ENCODE assay signal across 9 cellular contexts in genomic region chr4:186669159-186669720, GRCh38. TPM values are rescaled to one million over a fixed set of nuclear protein-coding genes. Genes with fewer than 3 reads are reported as not detected.
DNase-seq lines count a peak whose midpoint lies in the region; ATAC-seq and TF ChIP-seq lines count a peak whose summit lies in the region.
"Had no signal": no experiment of that assay in that cellular context is flagged by ENCODE, and none has a peak within 500 bp of the region (broad histone marks: within the 10 kb centered on the region; RNA-seq: fewer than 3 reads in every experiment).

No MANE protein-coding gene starts in this region.

- in situ Hi-C loops in G401 (cut with HindIII; ENCODE audit: low sequenced_read_pairs): loop anchor here (5.0 kb wide), 1 partner anchor 43 kb away; no protein-coding TSS in a partner anchor

- no peaks in the 10 kb centered on the region for H3K4me1 Mint-ChIP-seq in CD8-positive, alpha-beta T cell (ENCODE audit: low read depth)

- no peaks in the 10 kb centered on the region for H3K36me3 Mint-ChIP-seq in CD8-positive, alpha-beta T cell

- peaks cover 2% of the 10 kb centered on the region for H3K27me3 Mint-ChIP-seq in CD8-positive, alpha-beta T cell (ENCODE audit: low read depth)
- H3K27me3 Mint-ChIP-seq: stimulated activated naive CD8-positive, alpha-beta T cell treated with anti-CD3 and anti-CD28 coated beads, Interleukin-15, Interleukin-2, amounts not matched to agents 100 ng/mL and 50 ng/mL, for 24 hours had no signal

- no peak overlapping the region for H3K4me3 ChIP-seq in PC-3 (ENCODE audit: low read length)
- H3K4me3 ChIP-seq in fibroblast of lung (replicated peaks in 1 of 4; ENCODE audit: control extremely low read depth in 1 of 4, insufficient read depth in 1 of 4, low read depth in 3 of 4, low read length in 4 of 4): no peak overlapping the region
- H3K4me3 ChIP-seq in osteoblast (ENCODE audit: insufficient read depth, low read length): peak overlapping the region; percentile 36
- H3K4me3 ChIP-seq in CD8-positive, alpha-beta T cell (ENCODE audit: low read depth, low read length): no peak overlapping the region

- peak; percentile 64 for ATAC-seq in PC-3
- no peak for ATAC-seq in CD8-positive, alpha-beta T cell
- ATAC-seq in GM18517 (IDR thresholded peaks at IDR 0.05; ENCODE audit: unreplicated experiment): no peak

- CTCF ChIA-PET in PC-3 (lab: Charles Lee): interaction anchor here (0.8 to 1.2 kb wide), 4 partner anchors 24 to 748 kb away, joined by 3 to 6 read pairs (median 4); no protein-coding TSS in a partner anchor
- CTCF ChIA-PET in CD8-positive, alpha-beta T cell (lab: Charles Lee): no interaction called here

- H3K27ac ChIP-seq in PC-3 (ENCODE audit: low read length) (no peak overlapping the region), fibroblast of lung (ENCODE audit: insufficient read depth, low read length) (peak overlapping the region; percentile 57), osteoblast (ENCODE audit: low read depth, low read length) (peak overlapping the region; percentile 79)
- no peak overlapping the region for H3K27ac ChIP-seq in CD8-positive, alpha-beta T cell (ENCODE audit: low read depth, low read length)

- TF ChIP-seq CTCF in PC-3 (conservative IDR thresholded peaks at IDR 0.05; ENCODE audit: low read depth, low read length) (peak; percentile 65), fibroblast of lung (conservative IDR thresholded peaks at IDR 0.05 in 1 of 2, IDR thresholded peaks at IDR 0.05 in 1 of 2; ENCODE audit: low read depth in 1 of 2, low read length in 2 of 2) (peak; percentile 34 to 58), osteoblast (IDR thresholded peaks at IDR 0.05; ENCODE audit: extremely low read depth, low read depth, low read length) (peak; percentile 56)
- no peak for TF ChIP-seq CTCF in CD8-positive, alpha-beta T cell (IDR thresholded peaks at IDR 0.05)

- H4K20me1 ChIP-seq in PC-3 (ENCODE audit: low read length): peaks cover 6% of the 10 kb centered on the region; the same call in 1 of the 2 replicates
- no peaks in the 10 kb centered on the region for H4K20me1 ChIP-seq in fibroblast of lung (ENCODE audit: control insufficient read depth, extremely low read depth, insufficient read depth, low read length)
- H4K20me1 ChIP-seq in osteoblast (ENCODE audit: insufficient read depth, low read length): peaks cover 22% of the 10 kb centered on the region

- POLR2A ChIA-PET in PC-3 (lab: Charles Lee; ENCODE audit: unreplicated experiment): no interaction called here
- POLR2A ChIA-PET in CD8-positive, alpha-beta T cell (lab: Charles Lee): no interaction called here

- peaks cover 16% of the 10 kb centered on the region for H3K4me1 ChIP-seq in PC-3 (ENCODE audit: insufficient read depth, low read length)
- H3K4me1 ChIP-seq in fibroblast of lung (ENCODE audit: control insufficient read depth, extremely low read depth, insufficient read depth, low read length): peaks cover 8% of the 10 kb centered on the region
- H3K4me1 ChIP-seq in osteoblast (ENCODE audit: insufficient read depth, low read length): peaks cover 13% of the 10 kb centered on the region
- no peaks in the 10 kb centered on the region for H3K4me1 ChIP-seq in CD8-positive, alpha-beta T cell (ENCODE audit: insufficient read depth, low read length)

- H3K9me3 ChIP-seq in PC-3 (ENCODE audit: low read length): no peaks in the 10 kb centered on the region
- no peaks in the 10 kb centered on the region for H3K9me3 ChIP-seq in fibroblast of lung (ENCODE audit: control insufficient read depth, insufficient read depth, low read depth, low read length)
- H3K9me3 ChIP-seq in osteoblast (ENCODE audit: low read depth, low read length): no peaks in the 10 kb centered on the region
- H3K9me3 ChIP-seq in CD8-positive, alpha-beta T cell (ENCODE audit: low read length): no peaks in the 10 kb centered on the region

- H3K9me3 Mint-ChIP-seq in CD8-positive, alpha-beta T cell: no peaks in the 10 kb centered on the region
- H3K9me3 Mint-ChIP-seq: stimulated activated naive CD8-positive, alpha-beta T cell treated with anti-CD3 and anti-CD28 coated beads, Interleukin-15, Interleukin-2, amounts not matched to agents 100 ng/mL and 50 ng/mL, for 24 hours had no signal

- H3K79me2 ChIP-seq in PC-3 (ENCODE audit: low read length) (peaks cover 35% of the 10 kb centered on the region; the same call in 1 of the 2 replicates), fibroblast of lung (ENCODE audit: control insufficient read depth, insufficient read depth, low read length) (peaks cover 42% of the 10 kb centered on the region), osteoblast (ENCODE audit: insufficient read depth, low read length) (peaks cover 87% of the 10 kb centered on the region)

- no peak overlapping the region for H3K4me2 ChIP-seq in PC-3 (ENCODE audit: low read length)
- H3K4me2 ChIP-seq in fibroblast of lung (ENCODE audit: extremely low read depth, insufficient read depth, low read length): peak overlapping the region; percentile 39
- H3K4me2 ChIP-seq in osteoblast (ENCODE audit: insufficient read depth, low read length): peak overlapping the region; percentile 66

- H2AFZ ChIP-seq in PC-3 (ENCODE audit: low read length): no peak overlapping the region
- H2AFZ ChIP-seq in fibroblast of lung (ENCODE audit: low read length): no peak overlapping the region
- peak overlapping the region; percentile 63 for H2AFZ ChIP-seq in osteoblast (ENCODE audit: low read length)

- no peaks in the 10 kb centered on the region for H3K9me2 ChIP-seq in PC-3 (replicated peaks; ENCODE audit: low read length)

- H3K27ac Mint-ChIP-seq in CD8-positive, alpha-beta T cell: no peak overlapping the region
- H3K27ac Mint-ChIP-seq: stimulated activated naive CD8-positive, alpha-beta T cell treated with anti-CD3 and anti-CD28 coated beads, Interleukin-15, Interleukin-2, amounts not matched to agents 100 ng/mL and 50 ng/mL, for 24 hours had no signal

- no peaks in the 10 kb centered on the region for H3K36me3 ChIP-seq in PC-3 (ENCODE audit: low read depth, low read length)
- no peaks in the 10 kb centered on the region for H3K36me3 ChIP-seq in fibroblast of lung (ENCODE audit: control insufficient read depth, insufficient read depth, low read length)
- peaks cover 12% of the 10 kb centered on the region for H3K36me3 ChIP-seq in osteoblast (ENCODE audit: insufficient read depth, low read length)
- H3K36me3 ChIP-seq in CD8-positive, alpha-beta T cell (ENCODE audit: insufficient read depth, low read length): no peaks in the 10 kb centered on the region

- intact Hi-C loops in PC-3 (cut with micrococcal nuclease): loop anchor here (1.0 to 10.0 kb wide), 2 partner anchors 56 to 266 kb away; no protein-coding TSS in a partner anchor
- intact Hi-C loops in CD8-positive, alpha-beta T cell (cut with DNase I, micrococcal nuclease): no loop called here

- H3K9ac ChIP-seq in PC-3 (ENCODE audit: low read length) (no peak overlapping the region), fibroblast of lung (ENCODE audit: insufficient read depth, low read length) (no peak overlapping the region)

- H3K4me3 Mint-ChIP-seq in CD8-positive, alpha-beta T cell: no peak overlapping the region
- H3K4me3 Mint-ChIP-seq: stimulated activated naive CD8-positive, alpha-beta T cell treated with anti-CD3 and anti-CD28 coated beads, Interleukin-15, Interleukin-2, amounts not matched to agents 100 ng/mL and 50 ng/mL, for 24 hours had no signal

- BruUV-seq in PC-3 (replicated peaks; lab: Mats Ljungman, UMichigan): no TSS peak

- peak; percentile 81 for DNase-seq in G401 (ENCODE audit: low spot score)
- DNase-seq in PC-3: peak; percentile 59
- peak; percentile 78 to 81 for DNase-seq in fibroblast of lung (ENCODE audit: low read depth in 2 of 2)
- DNase-seq in osteoblast (ENCODE audit: insufficient read length, low spot score, missing footprints): peak; percentile 59
- DNase-seq in CD8-positive, alpha-beta T cell: no peak
- no peak for DNase-seq in mesenteric fat pad (ENCODE audit: low spot score)
- no peak for DNase-seq in NK-92 (lab: John Stamatoyannopoulos, UW; ENCODE audit: unreplicated experiment)

- H3K27me3 ChIP-seq in PC-3 (ENCODE audit: low read length): no peaks in the 10 kb centered on the region
- H3K27me3 ChIP-seq in fibroblast of lung (ENCODE audit: control insufficient read depth, insufficient read depth, low read length): no peaks in the 10 kb centered on the region
- no peaks in the 10 kb centered on the region for H3K27me3 ChIP-seq in osteoblast (ENCODE audit: insufficient read depth, low read length)
- no peaks in the 10 kb centered on the region for H3K27me3 ChIP-seq in CD8-positive, alpha-beta T cell (ENCODE audit: insufficient read depth, low read length)

- no peaks in the 10 kb centered on the region for H3F3A ChIP-seq in PC-3 (ENCODE audit: low read length, unreplicated experiment)

RNA-seq across cellular contexts. Expression of gene FAT1, which starts 54.4 kb away (rescaled TPM):
- total RNA-seq in G401 (2014; rRNA removed; shearing (Covaris generic)): 13.6 and 49.5 TPM in 2 replicates
- total RNA-seq in PC-3 (2014; rRNA removed) (91.1 and 92.4 TPM in 2 replicates), fibroblast of lung (408 and 729 TPM in 2 replicates), osteoblast (474 and 522 TPM in 2 replicates), mesenteric fat pad (50.3 TPM)
- polyA plus RNA-seq in fibroblast of lung: 151 and 188 TPM in 2 replicates
- polyA plus RNA-seq in fibroblast of lung (2012): 109 and 124 TPM in 2 replicates
- polyA minus RNA-seq in fibroblast of lung (ENCODE audit: low replicate concordance): 1,250 and 1,562 TPM in 2 replicates
- total RNA-seq in CD8-positive, alpha-beta T cell: not detected

Comparison
In these comparisons a context has a peak if more than half of its experiments do, and no peak if none do; other contexts are left out.
1. DNase-seq: peak in G401 (single experiment), PC-3 (single experiment), fibroblast of lung (2 of 2) and osteoblast (single experiment); none in CD8-positive, alpha-beta T cell (0 of 7), mesenteric fat pad (single experiment) and NK-92 (single experiment).
2. H3K27ac ChIP-seq: peak in fibroblast of lung (single experiment) and osteoblast (single experiment); none in PC-3 (single experiment) and CD8-positive, alpha-beta T cell (single experiment).
3. RNA of gene FAT1, which starts 54.4 kb away (total RNA-seq): 408 to 729 TPM in fibroblast of lung, 474 to 522 TPM in osteoblast, 91.1 to 92.4 TPM in PC-3, 50.3 TPM in mesenteric fat pad (single experiment) and 13.6 to 49.5 TPM in G401; not detected in CD8-positive, alpha-beta T cell; every median in the first group is over 10 times any median in the second.